ENCODE assay signal across 8 cellular contexts in the genomic region with DNA sequence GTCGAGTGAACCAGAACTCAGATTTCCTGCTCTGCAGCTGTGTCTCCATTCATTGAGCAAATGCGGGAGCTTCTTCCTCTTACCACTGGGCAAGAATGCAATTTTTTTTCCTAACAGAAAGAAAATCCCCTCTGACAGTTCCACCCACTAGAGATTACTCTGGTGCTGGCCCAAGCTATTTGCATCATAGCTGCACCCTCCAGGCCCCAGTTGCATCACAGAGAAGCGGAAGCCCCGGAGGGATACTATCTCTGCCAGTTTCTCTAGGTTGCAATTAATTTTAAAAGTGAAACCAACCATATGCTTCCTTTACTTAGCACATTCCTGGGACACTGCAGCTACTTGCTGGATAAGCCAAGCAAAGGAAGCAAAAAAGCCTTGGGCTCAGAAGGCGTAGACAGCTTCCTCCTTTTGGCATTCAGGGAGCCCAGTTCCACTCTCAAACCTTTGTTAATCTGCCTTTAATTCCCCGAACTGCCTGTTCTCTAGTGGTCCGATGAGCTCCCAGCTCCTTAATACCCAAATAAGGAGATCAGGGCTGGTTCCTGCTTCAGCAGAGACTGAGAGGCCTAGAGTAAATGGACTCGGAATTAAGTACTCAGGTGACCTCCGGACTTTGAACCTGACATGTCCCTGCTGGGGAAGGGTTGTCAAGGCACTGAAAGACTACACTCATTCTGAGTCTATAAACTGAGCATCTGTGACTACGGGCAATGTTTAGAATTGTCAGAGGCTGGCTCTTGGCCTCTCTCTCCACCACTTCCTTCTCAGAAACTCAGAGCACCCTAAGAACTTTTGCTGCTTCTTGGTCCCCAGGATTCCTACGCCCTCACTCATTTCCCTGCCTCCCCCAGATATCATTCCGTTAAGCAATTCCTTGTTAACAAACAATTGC.
DNase-seq lines count a peak whose midpoint lies in the region; ATAC-seq and TF ChIP-seq lines count a peak whose summit lies in the region.

No MANE protein-coding gene starts in this region.

- no peaks in the 10 kb centered on the region for H3K9me3 Mint-ChIP-seq in naive thymus-derived CD4-positive, alpha-beta T cell

- no peaks in the 10 kb centered on the region for H3K36me3 ChIP-seq in naive thymus-derived CD4-positive, alpha-beta T cell (ENCODE audit: control insufficient read depth in 2 of 3, insufficient read depth in 3 of 3, low read length in 3 of 3)

- ATAC-seq in HG02763 (IDR thresholded peaks at IDR 0.05; ENCODE audit: unreplicated experiment) (peak; percentile 66), SK-N-SH treated with all-trans-retinoic acid at 6 μM for 48 hours (peak; percentile 91), HG02970 (IDR thresholded peaks at IDR 0.05; ENCODE audit: low FRiP score, unreplicated experiment) (no peak), GM21367 (IDR thresholded peaks at IDR 0.05; ENCODE audit: unreplicated experiment) (no peak)
- peak; percentile 89 for ATAC-seq in naive thymus-derived CD4-positive, alpha-beta T cell
- no peak for ATAC-seq in stimulated activated naive CD8-positive, alpha-beta T cell treated with anti-CD3 and anti-CD28 coated beads, Interleukin-15, Interleukin-2, amounts not matched to agents 100 U/mL and 50 U/mL, for 24 hours

- H3K4me1 Mint-ChIP-seq in naive thymus-derived CD4-positive, alpha-beta T cell, result peaks cover 0 to 12% (median 8%) of the 10 kb centered on the region in 7 donors

- TF ChIP-seq CTCF in AG04450 (IDR thresholded peaks at IDR 0.05; ENCODE audit: low read depth, low read length) (no peak), foreskin fibroblast (IDR thresholded peaks at IDR 0.05; ENCODE audit: low read depth, low read length) (no peak)

- intact Hi-C loops in naive thymus-derived CD4-positive, alpha-beta T cell (cut with micrococcal nuclease), result no loop called here

- H3K36me3 Mint-ChIP-seq in naive thymus-derived CD4-positive, alpha-beta T cell, result no peaks in the 10 kb centered on the region

- no peaks in the 10 kb centered on the region for H3K27me3 ChIP-seq in AG04450 (ENCODE audit: control insufficient read depth, insufficient read depth, low read length)
- H3K27me3 ChIP-seq in naive thymus-derived CD4-positive, alpha-beta T cell (ENCODE audit: control insufficient read depth in 2 of 2, insufficient read depth in 2 of 2, low read length in 2 of 2), result no peaks in the 10 kb centered on the region

- H3K4me3 Mint-ChIP-seq in naive thymus-derived CD4-positive, alpha-beta T cell, result peak overlapping the region in 8 of 10 donors; percentile 22 to 54 (median 36)

- H3K27ac Mint-ChIP-seq in naive thymus-derived CD4-positive, alpha-beta T cell, result peak overlapping the region in 1 of 9 donors; percentile 37

- H3K27ac ChIP-seq in AG04450 (ENCODE audit: low read depth, low read length), result peak overlapping the region; percentile 97
- H3K27ac ChIP-seq in naive thymus-derived CD4-positive, alpha-beta T cell (ENCODE audit: low read depth, low read length), result no peak overlapping the region

- POLR2A ChIA-PET in AG04450 (lab: Yijun Ruan, JAX), result interaction anchor here (0.5 to 1.3 kb wide), 4 partner anchors 153 to 297 kb away, joined by 3 to 4 read pairs (median 4); no protein-coding TSS in a partner anchor
- POLR2A ChIA-PET in naive thymus-derived CD4-positive, alpha-beta T cell (lab: Charles Lee), result no interaction called here

- DNase-seq in AG04450 (ENCODE audit: low read depth, low spot score) (peak; percentile 86), foreskin fibroblast (peak; percentile 89 to 96)
- no peak for DNase-seq in naive thymus-derived CD4-positive, alpha-beta T cell
- DNase-seq in stimulated activated naive CD8-positive, alpha-beta T cell treated with anti-CD3 and anti-CD28 coated beads, Interleukin-15, Interleukin-2, amounts not matched to agents 100 U/mL and 50 U/mL, for 24 hours, result no peak

- H3K4me1 ChIP-seq in naive thymus-derived CD4-positive, alpha-beta T cell (ENCODE audit: control insufficient read depth in 2 of 2, insufficient read depth in 2 of 2, low read length in 2 of 2), result no peaks in the 10 kb centered on the region

- H3K9me3 ChIP-seq in AG04450 (ENCODE audit: control insufficient read depth, insufficient read depth, low read length), result no peaks in the 10 kb centered on the region
- H3K9me3 ChIP-seq in naive thymus-derived CD4-positive, alpha-beta T cell (ENCODE audit: control insufficient read depth in 2 of 3, low read length in 3 of 3), result no peaks in the 10 kb centered on the region

- H3K4me3 ChIP-seq in AG04450 (ENCODE audit: low read depth, low read length) (peak overlapping the region; percentile 37), foreskin fibroblast (ENCODE audit: low read depth in 1 of 2, low read length in 2 of 2) (peak overlapping the region; percentile 28 to 38)
- no peak overlapping the region for H3K4me3 ChIP-seq in naive thymus-derived CD4-positive, alpha-beta T cell (ENCODE audit: low read length)

- H3K27me3 Mint-ChIP-seq in naive thymus-derived CD4-positive, alpha-beta T cell, result no peaks in the 10 kb centered on the region

- CTCF ChIA-PET in AG04450 (lab: Charles Lee), result interaction anchor here (1.0 to 1.7 kb wide), 5 partner anchors 59 to 378 kb away, joined by 3 to 5 read pairs (median 4); no protein-coding TSS in a partner anchor
- CTCF ChIA-PET in naive thymus-derived CD4-positive, alpha-beta T cell (lab: Charles Lee), result no interaction called here

TF ChIP-seq in SK-N-SH treated with all-trans-retinoic acid at 6 μM for 48 hours, 23 proteins besides CTCF, POLR2A, EP300 and RAD21:
- TF ChIP-seq, protein P1, sequence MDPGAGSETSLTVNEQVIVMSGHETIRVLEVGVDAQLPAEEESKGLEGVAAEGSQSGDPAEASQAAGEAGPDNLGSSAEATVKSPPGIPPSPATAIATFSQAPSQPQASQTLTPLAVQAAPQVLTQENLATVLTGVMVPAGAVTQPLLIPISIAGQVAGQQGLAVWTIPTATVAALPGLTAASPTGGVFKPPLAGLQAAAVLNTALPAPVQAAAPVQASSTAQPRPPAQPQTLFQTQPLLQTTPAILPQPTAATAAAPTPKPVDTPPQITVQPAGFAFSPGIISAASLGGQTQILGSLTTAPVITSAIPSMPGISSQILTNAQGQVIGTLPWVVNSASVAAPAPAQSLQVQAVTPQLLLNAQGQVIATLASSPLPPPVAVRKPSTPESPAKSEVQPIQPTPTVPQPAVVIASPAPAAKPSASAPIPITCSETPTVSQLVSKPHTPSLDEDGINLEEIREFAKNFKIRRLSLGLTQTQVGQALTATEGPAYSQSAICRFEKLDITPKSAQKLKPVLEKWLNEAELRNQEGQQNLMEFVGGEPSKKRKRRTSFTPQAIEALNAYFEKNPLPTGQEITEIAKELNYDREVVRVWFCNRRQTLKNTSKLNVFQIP (CRISPR knock-in tag; IDR thresholded peaks at IDR 0.05; ENCODE audit: borderline replicate concordance, low read depth), result no peak
- TF ChIP-seq OSR1 (CRISPR knock-in tag; IDR thresholded peaks at IDR 0.05), result 0 out of 2 replicates have a peak, but pooled peaks have one; percentile 11
- TF ChIP-seq, protein P2, sequence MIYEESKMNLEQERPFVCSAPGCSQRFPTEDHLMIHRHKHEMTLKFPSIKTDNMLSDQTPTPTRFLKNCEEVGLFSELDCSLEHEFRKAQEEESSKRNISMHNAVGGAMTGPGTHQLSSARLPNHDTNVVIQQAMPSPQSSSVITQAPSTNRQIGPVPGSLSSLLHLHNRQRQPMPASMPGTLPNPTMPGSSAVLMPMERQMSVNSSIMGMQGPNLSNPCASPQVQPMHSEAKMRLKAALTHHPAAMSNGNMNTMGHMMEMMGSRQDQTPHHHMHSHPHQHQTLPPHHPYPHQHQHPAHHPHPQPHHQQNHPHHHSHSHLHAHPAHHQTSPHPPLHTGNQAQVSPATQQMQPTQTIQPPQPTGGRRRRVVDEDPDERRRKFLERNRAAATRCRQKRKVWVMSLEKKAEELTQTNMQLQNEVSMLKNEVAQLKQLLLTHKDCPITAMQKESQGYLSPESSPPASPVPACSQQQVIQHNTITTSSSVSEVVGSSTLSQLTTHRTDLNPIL (CRISPR knock-in tag; IDR thresholded peaks at IDR 0.05; ENCODE audit: low read depth), result no peak
- TF ChIP-seq ZFP30 (CRISPR knock-in tag; IDR thresholded peaks at IDR 0.05), result no peak
- TF ChIP-seq ESRRG (CRISPR knock-in tag; IDR thresholded peaks at IDR 0.05), result no peak
- TF ChIP-seq TOX (CRISPR knock-in tag; IDR thresholded peaks at IDR 0.05; ENCODE audit: borderline replicate concordance), result peak; percentile 45; the same call in 1 of the 2 replicates
- TF ChIP-seq TCF4 (CRISPR knock-in tag; IDR thresholded peaks at IDR 0.05; ENCODE audit: borderline replicate concordance), result no peak

Comparison
In these comparisons a context has a peak if more than half of its experiments do, and no peak if none do; other contexts are left out.
1. DNase-seq: peak in AG04450 (single experiment) and foreskin fibroblast (2 of 2); none in naive thymus-derived CD4-positive, alpha-beta T cell (0 of 9) and stimulated activated naive CD8-positive, alpha-beta T cell treated with anti-CD3 and anti-CD28 coated beads, Interleukin-15, Interleukin-2, amounts not matched to agents 100 U/mL and 50 U/mL, for 24 hours (single experiment).
2. ATAC-seq: peak in HG02763 (single experiment), SK-N-SH treated with all-trans-retinoic acid at 6 μM for 48 hours (single experiment) and naive thymus-derived CD4-positive, alpha-beta T cell (single experiment); none in HG02970 (single experiment), GM21367 (single experiment) and stimulated activated naive CD8-positive, alpha-beta T cell treated with anti-CD3 and anti-CD28 coated beads, Interleukin-15, Interleukin-2, amounts not matched to agents 100 U/mL and 50 U/mL, for 24 hours (single experiment).